Comparison of ENCODE assay signal across 10 cellular contexts in genomic region chr3:4322635-4323034, GRCh38. TPM values are rescaled to one million over a fixed set of nuclear protein-coding genes. Genes with fewer than 3 reads are reported as not detected.
DNase-seq lines count a peak whose midpoint lies in the region; TF ChIP-seq lines count a peak whose summit lies in the region.
"Had no signal": no experiment of that assay in that cellular context is flagged by ENCODE, and none has a peak within 500 bp of the region (broad histone marks: within the 10 kb centered on the region; RNA-seq: fewer than 3 reads in every experiment).

No MANE protein-coding gene starts in this region.

- H3K9me2 ChIP-seq in GM23248 (ENCODE audit: insufficient read depth) = no peaks in the 10 kb centered on the region

- H3K4me1 ChIP-seq in ACC112 (ENCODE audit: control insufficient read depth, insufficient read depth, low read length, unreplicated experiment) (peaks cover 16% of the 10 kb centered on the region), GM23248 (ENCODE audit: insufficient read depth) (peaks cover 15% of the 10 kb centered on the region), spleen (peaks cover 0 to 20% (median 4%) of the 10 kb centered on the region in 6 donors)
- H3K4me1 ChIP-seq: pancreas had no signal

- no peaks in the 10 kb centered on the region for H4K20me1 ChIP-seq in GM23248 (ENCODE audit: insufficient read depth)

- H3K36me3 ChIP-seq in ACC112 (ENCODE audit: insufficient read depth, low read length) = no peaks in the 10 kb centered on the region
- H3K36me3 ChIP-seq in GM23248 (ENCODE audit: low read depth) = no peaks in the 10 kb centered on the region
- H3K36me3 ChIP-seq in spleen = peaks cover 0 to 4% (median 0%) of the 10 kb centered on the region in 6 donors
- H3K36me3 ChIP-seq: pancreas had no signal

- no peak overlapping the region for H3K4me2 ChIP-seq in GM23248 (ENCODE audit: unreplicated experiment)

- H3K27ac ChIP-seq in ACC112 (ENCODE audit: low read depth, low read length) (peak overlapping the region; percentile 50), GM23248 (peak overlapping the region; percentile 54; the same call in 1 of the 2 replicates), spleen (peak overlapping the region in 1 of 8 donors; percentile 18)
- H3K27ac ChIP-seq: pancreas, tibial nerve had no signal

- no peaks in the 10 kb centered on the region for H3K27me3 ChIP-seq in ACC112 (ENCODE audit: insufficient read depth, low read length)
- no peaks in the 10 kb centered on the region for H3K27me3 ChIP-seq in GM23248 (replicated peaks; ENCODE audit: insufficient read depth)
- no peaks in the 10 kb centered on the region for H3K27me3 ChIP-seq in spleen (replicated peaks in 1 of 7)
- H3K27me3 ChIP-seq: pancreas, tibial nerve had no signal

- H3K79me2 ChIP-seq in ACC112 (ENCODE audit: control insufficient read depth, insufficient read depth, low read length, unreplicated experiment) (no peaks in the 10 kb centered on the region), GM23248 (ENCODE audit: insufficient read depth) (no peaks in the 10 kb centered on the region)

- intact Hi-C loops in spleen (cut with DNase I; ENCODE audit: low total_unique reads) = no loop called here

- in situ Hi-C loops in GM23248 (cut with MboI) = no loop called here
- in situ Hi-C loops in ACHN (cut with HindIII; ENCODE audit: low pct_ligation_motif_present, low pct_unique_long_range_greater_than_20kb, low sequenced_read_pairs) = no loop called here

- H3K9ac ChIP-seq in GM23248 = no peak overlapping the region

- no peak for TF ChIP-seq POLR2A in spleen (IDR thresholded peaks at IDR 0.05)

- WGBS in GM23248 (ENCODE audit: low coverage in 1 of 2, low lambda C conversion rate in 2 of 2, missing lambda C conversion rate in 2 of 2), 2 experiments = 4 to 5% methylated on average over 1 of the region's 1 CpG
- 89 to 98% (median 97%) methylated on average over 1 of the region's 1 CpG for WGBS in spleen, 5 donors

- TF ChIP-seq CTCF in fibroblast of pulmonary artery (IDR thresholded peaks at IDR 0.05; ENCODE audit: low read length, missing control alignments) (no peak), spleen (IDR thresholded peaks at IDR 0.05 in 8 of 11, conservative IDR thresholded peaks at IDR 0.05 in 3 of 11) (no peak)

- DNase-seq in GM23248 (peak; percentile 86), RPMI8226 (peak; percentile 54), fibroblast of pulmonary artery (ENCODE audit: low read depth) (peak; percentile 98), DMS53 (lab: John Stamatoyannopoulos, UW) (no peak), ACHN (no peak), hypothalamus (lab: John Stamatoyannopoulos, UW) (no peak), spleen (no peak)
- DNase-seq: pancreas had no signal

- no peak overlapping the region for H3K4me3 ChIP-seq in ACC112 (ENCODE audit: low read depth, low read length)
- H3K4me3 ChIP-seq in GM23248 = no peak overlapping the region
- no peak overlapping the region for H3K4me3 ChIP-seq in fibroblast of pulmonary artery (replicated peaks; ENCODE audit: low read depth, low read length)
- H3K4me3 ChIP-seq in spleen = no peak overlapping the region
- H3K4me3 ChIP-seq: pancreas, tibial nerve had no signal

- no peaks in the 10 kb centered on the region for H3K9me3 ChIP-seq in GM23248 (ENCODE audit: low read depth)
- peaks cover 0 to 14% (median 12%) of the 10 kb centered on the region in 8 donors for H3K9me3 ChIP-seq in spleen
- H3K9me3 ChIP-seq: pancreas, tibial nerve had no signal

- peaks cover 17% of the 10 kb centered on the region for H3F3A ChIP-seq in GM23248 (ENCODE audit: insufficient read depth)

- H2AFZ ChIP-seq in ACC112 (ENCODE audit: low read length, unreplicated experiment) (no peak overlapping the region), GM23248 (no peak overlapping the region)

RNA-seq across cellular contexts. Expression of gene SETMAR, which starts 19.5 kb away (rescaled TPM):
- total RNA-seq in GM23248 (2014; rRNA removed; shearing (Covaris generic)) = 6.1 and 12.5 TPM in 2 replicates
- polyA plus RNA-seq in GM23248 (2016; fragmentation: Nextera tagmentation; extraction: Ambion mirVana) (7.0 and 7.2 TPM in 2 replicates), spleen (10 to 100 TPM in 1 of 3 donors, 1 to 10 TPM in 2; 9.0 to 10.1 (median 9.7) TPM)
- total RNA-seq in spleen = 10 to 100 TPM in 5 of 7 donors, 1 to 10 TPM in 2; 7.8 to 17.8 (median 10.9) TPM

Comparison
In these comparisons a context has a peak if more than half of its experiments do, and no peak if none do; other contexts are left out.
1. DNase-seq: peak in GM23248 (single experiment), RPMI8226 (single experiment) and fibroblast of pulmonary artery (single experiment); none in DMS53 (single experiment), ACHN (single experiment), hypothalamus (0 of 51) and spleen (single experiment).